12 cellular contexts compared by ENCODE assay signal in the genomic region with DNA sequence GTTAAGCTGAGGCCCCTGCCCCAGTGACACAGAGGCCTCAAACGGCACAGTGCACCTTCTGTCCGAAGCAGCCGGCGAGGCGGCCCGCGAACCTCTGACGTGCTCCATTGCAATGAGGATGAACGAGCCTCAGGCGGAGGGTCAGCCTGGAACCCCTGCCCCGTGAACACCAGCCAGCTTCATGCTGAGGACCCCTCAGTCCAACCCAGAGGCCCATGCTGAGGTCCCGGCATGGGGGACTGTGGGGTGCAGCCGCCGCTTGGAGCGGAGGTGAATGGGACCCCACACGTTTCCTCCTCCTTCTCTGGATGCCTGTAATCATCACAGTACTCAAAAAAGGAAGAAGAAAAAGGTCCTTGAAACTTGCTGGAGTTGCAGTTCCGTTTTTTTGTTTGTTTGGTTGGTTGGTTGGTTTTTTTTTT.
DNase-seq lines count a peak whose midpoint lies in the region; ATAC-seq, FAIRE-seq and TF ChIP-seq lines count a peak whose summit lies in the region.
"Had no signal": no experiment of that assay in that cellular context is flagged by ENCODE, and none has a peak within 500 bp of the region (broad histone marks: within the 10 kb centered on the region; RNA-seq: fewer than 3 reads in every experiment).

No MANE protein-coding gene starts in this region.

- ATAC-seq in GM21619 (IDR thresholded peaks at IDR 0.05; ENCODE audit: unreplicated experiment): peak; percentile 82
- ATAC-seq in GM19328 (IDR thresholded peaks at IDR 0.05; ENCODE audit: unreplicated experiment): no peak
- ATAC-seq in HG03097 (IDR thresholded peaks at IDR 0.05; ENCODE audit: low FRiP score, unreplicated experiment): no peak

- H3K4me3 ChIP-seq in OCI-LY3 (ENCODE audit: low read length) (peak overlapping the region; percentile 15; the same call in 1 of the 2 replicates), kidney (ENCODE audit: low read length in 2 of 2) (no peak overlapping the region), small intestine (ENCODE audit: low read depth in 1 of 2, low read length in 2 of 2) (no peak overlapping the region)
- H3K4me3 ChIP-seq: adrenal gland had no signal

- 74 to 79% (median 77%) methylated on average over 17 of the region's 17 CpGs for WGBS in small intestine, 3 donors

- peak overlapping the region; percentile 54 for H3K27ac ChIP-seq in OCI-LY3 (ENCODE audit: low read length)
- H3K27ac ChIP-seq in kidney (ENCODE audit: low read depth in 2 of 2, low read length in 2 of 2): no peak overlapping the region
- H3K27ac ChIP-seq in small intestine (ENCODE audit: low read depth in 1 of 2, low read length in 1 of 2): no peak overlapping the region
- H3K27ac ChIP-seq: adrenal gland had no signal

- no peaks in the 10 kb centered on the region for H3K79me2 ChIP-seq in OCI-LY3 (ENCODE audit: low read length)

- H3K9me3 ChIP-seq in OCI-LY3 (ENCODE audit: insufficient read depth, low read length) (peaks cover 16% of the 10 kb centered on the region; the same call in 1 of the 2 replicates), kidney (ENCODE audit: control insufficient read depth in 1 of 2, low read length in 2 of 2) (no peaks in the 10 kb centered on the region), small intestine (ENCODE audit: control insufficient read depth, low read depth) (no peaks in the 10 kb centered on the region)
- H3K9me3 ChIP-seq: adrenal gland had no signal

- TF ChIP-seq CTCF in OCI-LY3 (IDR thresholded peaks at IDR 0.05; ENCODE audit: low read depth, low read length) (no peak), kidney (IDR thresholded peaks at IDR 0.05; ENCODE audit: borderline replicate concordance, extremely low read depth, insufficient read depth) (no peak)

- FAIRE-seq in kidney (lab: Jason Lieb, UNC) (no peak), small intestine (lab: Jason Lieb, UNC) (no peak)
- FAIRE-seq: RCC 7860 had no signal

- no peak overlapping the region for H2AFZ ChIP-seq in OCI-LY3 (ENCODE audit: low read depth, low read length)

- H3K27me3 ChIP-seq in OCI-LY3 (ENCODE audit: low read depth, low read length) (peaks cover 5% of the 10 kb centered on the region; the same call in 1 of the 2 replicates), small intestine (ENCODE audit: control insufficient read depth in 2 of 2, insufficient read depth in 2 of 2, low read length in 2 of 2) (no peaks in the 10 kb centered on the region)
- H3K27me3 ChIP-seq: adrenal gland had no signal

- DNase-seq in CD1c-positive myeloid dendritic cell (ENCODE audit: extremely low spot score): peak; percentile 73
- peak; percentile 61 for DNase-seq in kidney
- DNase-seq in small intestine: no peak
- no peak for DNase-seq in islet precursor cell
- DNase-seq: activated CD4-positive, alpha-beta memory T cell treated with anti-CD3 and anti-CD28 coated beads, Interleukin-2, amount 10 ng/mL, durations not matched to agents 7 days and 5 days; adrenal gland; NCI-H1105 treated with DMSO at 0.1 percent for 48 hours had no signal

- no peaks in the 10 kb centered on the region for H4K20me1 ChIP-seq in OCI-LY3 (ENCODE audit: insufficient read depth, low read length)

- no peak overlapping the region for H3K9ac ChIP-seq in OCI-LY3 (ENCODE audit: low read length)
- H3K9ac ChIP-seq in kidney (ENCODE audit: low read length in 2 of 2): no peak overlapping the region

- H3K4me1 ChIP-seq in OCI-LY3 (ENCODE audit: low read length) (peaks cover 14% of the 10 kb centered on the region), kidney (ENCODE audit: control insufficient read depth in 1 of 2, insufficient read depth in 1 of 2, low read depth in 1 of 2, low read length in 2 of 2) (no peaks in the 10 kb centered on the region), small intestine (ENCODE audit: control insufficient read depth in 2 of 2, insufficient read depth in 1 of 2, low read depth in 1 of 2, low read length in 1 of 2) (no peaks in the 10 kb centered on the region)
- H3K4me1 ChIP-seq: adrenal gland had no signal

- H3K36me3 ChIP-seq in OCI-LY3 (replicated peaks; ENCODE audit: low read depth, low read length): peaks cover 5% of the 10 kb centered on the region
- no peaks in the 10 kb centered on the region for H3K36me3 ChIP-seq in kidney (ENCODE audit: control insufficient read depth in 1 of 2, insufficient read depth in 2 of 2, low read length in 2 of 2)
- no peaks in the 10 kb centered on the region for H3K36me3 ChIP-seq in small intestine (ENCODE audit: control insufficient read depth in 2 of 2, insufficient read depth in 2 of 2, low read length in 2 of 2)
- H3K36me3 ChIP-seq: adrenal gland had no signal

- peak overlapping the region; percentile 46 for H3K4me2 ChIP-seq in OCI-LY3 (ENCODE audit: low read length)

- intact Hi-C loops in kidney (cut with DNase I): no loop called here

Comparison
In these comparisons a context has a peak if more than half of its experiments do, and no peak if none do; other contexts are left out.
1. DNase-seq: peak in CD1c-positive myeloid dendritic cell (single experiment) and kidney (single experiment); none in small intestine (single experiment) and islet precursor cell (single experiment).